Comparison of ENCODE assay signal across 18 cellular contexts in genomic region chr1:103084176-103084575, GRCh38. TPM values are rescaled to one million over a fixed set of nuclear protein-coding genes. Genes with fewer than 3 reads are reported as not detected.
A peak's percentile ranks its signal among the peaks of the same experiment; 100 is the strongest.
DNase-seq lines count a peak whose midpoint lies in the region; ATAC-seq and TF ChIP-seq lines count a peak whose summit lies in the region.
"Had no signal": no experiment of that assay in that cellular context is flagged by ENCODE, and none has a peak within 500 bp of the region (broad histone marks: within the 10 kb centered on the region; RNA-seq: fewer than 3 reads in every experiment).

No MANE protein-coding gene starts in this region.

- no peaks in the 10 kb centered on the region for H3K4me1 ChIP-seq in gastrocnemius medialis

- H3K4me3 Mint-ChIP-seq in HFFc6: peak overlapping the region; percentile 14; the same call in 1 of the 2 replicates

- intact Hi-C loops in posterior cingulate gyrus (cut with DNase I) (no loop called here), gastrocnemius medialis (cut with DNase I; ENCODE audit: low total_unique reads) (no loop called here)

- TF ChIP-seq POLR2A in gastrocnemius medialis (IDR thresholded peaks at IDR 0.05): no peak

- H3K4me1 Mint-ChIP-seq in HFFc6 (ENCODE audit: low read depth): peaks cover 58% of the 10 kb centered on the region

- no peak for ATAC-seq in gastrocnemius medialis
- ATAC-seq: HepG2, Panc1 had no signal

- H3K9me3 Mint-ChIP-seq in HFFc6: no peaks in the 10 kb centered on the region

- no peaks in the 10 kb centered on the region for H3K36me3 ChIP-seq in gastrocnemius medialis

- no peaks in the 10 kb centered on the region; the same call in 1 of the 2 replicates for H3K27me3 Mint-ChIP-seq in HFFc6 (ENCODE audit: insufficient read depth)

- H3K27ac Mint-ChIP-seq in HFFc6: peak overlapping the region; percentile 12; the same call in 1 of the 2 replicates

- H3K27ac ChIP-seq in gastrocnemius medialis: no peak overlapping the region
- H3K27ac ChIP-seq: RWPE1 had no signal

- DNase-seq in HFFc6: no peak
- DNase-seq in amniotic epithelial cell (ENCODE audit: low read depth): peak; percentile 15
- DNase-seq in fibroblast of mammary gland (ENCODE audit: low read depth): peak; percentile 34
- peak; percentile 52 for DNase-seq in retinal pigment epithelial cell (ENCODE audit: low read depth)
- DNase-seq in NOMO-1 treated with dmso at 0.1 percent for 144 hours (lab: John Stamatoyannopoulos, UW; ENCODE audit: unreplicated experiment): no peak
- DNase-seq in posterior cingulate gyrus: no peak
- DNase-seq in gastrocnemius medialis: no peak
- DNase-seq: Karpas-422, NCI-H1105 treated with DMSO at 0.1 percent for 48 hours, NCI-H146, NCI-H1930, NCI-H2107, NCI-H526, SHP77 had no signal

- H3K4me3 ChIP-seq in fibroblast of mammary gland (ENCODE audit: control insufficient read depth, low read depth, low read length): no peak overlapping the region
- H3K4me3 ChIP-seq in retinal pigment epithelial cell (ENCODE audit: low read length): no peak overlapping the region
- no peak overlapping the region for H3K4me3 ChIP-seq in gastrocnemius medialis

- TF ChIP-seq CTCF in HFFc6 (IDR thresholded peaks at IDR 0.05): no peak
- TF ChIP-seq CTCF in fibroblast of mammary gland (conservative IDR thresholded peaks at IDR 0.05; ENCODE audit: control insufficient read depth, insufficient read depth, low read depth, low read length): no peak
- no peak for TF ChIP-seq CTCF in retinal pigment epithelial cell (conservative IDR thresholded peaks at IDR 0.05; ENCODE audit: low read depth, low read length)
- TF ChIP-seq CTCF in gastrocnemius medialis (IDR thresholded peaks at IDR 0.05 in 4 of 5, conservative IDR thresholded peaks at IDR 0.05 in 1 of 5): no peak

- H3K9me3 ChIP-seq in gastrocnemius medialis: no peaks in the 10 kb centered on the region

- H3K27me3 ChIP-seq in gastrocnemius medialis: no peaks in the 10 kb centered on the region

- peaks cover 40% of the 10 kb centered on the region for H3K36me3 Mint-ChIP-seq in HFFc6 (ENCODE audit: low read depth)

- in situ Hi-C loops in gastrocnemius medialis (cut with MboI; ENCODE audit: low sequenced_read_pairs in 4 of 4): no loop called here

RNA-seq across cellular contexts. Expression of gene COL11A1, which starts 24.1 kb away (rescaled TPM):
- 100 to 1,000 TPM; 145 to 364 (median 152) TPM for total RNA-seq in HFFc6 (2021; fragmentation: NEBNext Ultra II Directional; extraction: Animal tissue kit (Norgen Biotek cat#: 25700))
- under 1 TPM in 2 of 4 donors, not detected in 2; 0.26 to 0.53 TPM for total RNA-seq in gastrocnemius medialis
- total RNA-seq: Daoy, HepG2 had no signal

Comparison
In these comparisons a context has a peak if more than half of its experiments do, and no peak if none do; other contexts are left out.
1. DNase-seq: peak in amniotic epithelial cell (single experiment), fibroblast of mammary gland (single experiment) and retinal pigment epithelial cell (single experiment); none in HFFc6 (single experiment), NOMO-1 treated with dmso at 0.1 percent for 144 hours (single experiment), posterior cingulate gyrus (0 of 10) and gastrocnemius medialis (0 of 2).
2. RNA of gene COL11A1, which starts 24.1 kb away (total RNA-seq): 145 to 364 TPM in HFFc6; 0.26 to 0.53 TPM in gastrocnemius medialis; every median in the first group is over 10 times any median in the second.